ENCODE assay signal across 1 cellular context in the genomic region with DNA sequence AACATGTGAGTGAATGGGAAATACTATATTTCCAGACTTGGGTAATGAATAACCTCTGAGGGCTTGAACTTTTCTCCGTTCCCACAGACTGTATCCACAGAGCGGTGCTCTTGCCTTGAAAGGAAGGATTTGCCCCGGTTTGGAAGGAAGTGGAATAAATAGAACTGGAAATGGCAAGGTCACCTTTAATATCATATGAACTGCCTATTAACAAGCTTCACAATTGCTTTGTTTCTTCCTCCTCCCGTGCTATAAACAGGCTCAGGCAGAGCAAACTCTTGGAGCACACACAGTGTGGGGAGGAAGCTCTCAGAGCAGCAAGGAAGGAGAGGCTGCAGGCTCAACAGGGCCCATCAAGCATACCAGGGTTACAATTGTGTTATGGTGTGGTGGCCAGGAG.
TF ChIP-seq lines count a peak whose summit lies in the region.

No MANE protein-coding gene starts in this region.

TF ChIP-seq in H1, 55 proteins besides CTCF, POLR2A, EP300 and RAD21 (continued from another document):
- TF ChIP-seq, protein P1, sequence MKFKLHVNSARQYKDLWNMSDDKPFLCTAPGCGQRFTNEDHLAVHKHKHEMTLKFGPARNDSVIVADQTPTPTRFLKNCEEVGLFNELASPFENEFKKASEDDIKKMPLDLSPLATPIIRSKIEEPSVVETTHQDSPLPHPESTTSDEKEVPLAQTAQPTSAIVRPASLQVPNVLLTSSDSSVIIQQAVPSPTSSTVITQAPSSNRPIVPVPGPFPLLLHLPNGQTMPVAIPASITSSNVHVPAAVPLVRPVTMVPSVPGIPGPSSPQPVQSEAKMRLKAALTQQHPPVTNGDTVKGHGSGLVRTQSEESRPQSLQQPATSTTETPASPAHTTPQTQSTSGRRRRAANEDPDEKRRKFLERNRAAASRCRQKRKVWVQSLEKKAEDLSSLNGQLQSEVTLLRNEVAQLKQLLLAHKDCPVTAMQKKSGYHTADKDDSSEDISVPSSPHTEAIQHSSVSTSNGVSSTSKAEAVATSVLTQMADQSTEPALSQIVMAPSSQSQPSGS (IDR thresholded peaks at IDR 0.05; ENCODE audit: low read length): no peak
- no peak for TF ChIP-seq KDM4A (IDR thresholded peaks at IDR 0.05; ENCODE audit: low read depth, low read length, severe bottlenecking)
- no peak for TF ChIP-seq TEAD4 (IDR thresholded peaks at IDR 0.05; ENCODE audit: low read depth, low read length)
- no peak for TF ChIP-seq BRCA1 (IDR thresholded peaks at IDR 0.05; ENCODE audit: low read depth, low read length)
- TF ChIP-seq TBP (IDR thresholded peaks at IDR 0.05; ENCODE audit: low read depth, low read length): no peak
- TF ChIP-seq NANOG (IDR thresholded peaks at IDR 0.05; ENCODE audit: insufficient read depth, low read depth, low read length, poor library complexity, severe bottlenecking): no peak
- TF ChIP-seq, protein P2, sequence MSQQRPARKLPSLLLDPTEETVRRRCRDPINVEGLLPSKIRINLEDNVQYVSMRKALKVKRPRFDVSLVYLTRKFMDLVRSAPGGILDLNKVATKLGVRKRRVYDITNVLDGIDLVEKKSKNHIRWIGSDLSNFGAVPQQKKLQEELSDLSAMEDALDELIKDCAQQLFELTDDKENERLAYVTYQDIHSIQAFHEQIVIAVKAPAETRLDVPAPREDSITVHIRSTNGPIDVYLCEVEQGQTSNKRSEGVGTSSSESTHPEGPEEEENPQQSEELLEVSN (IDR thresholded peaks at IDR 0.05): no peak
- TF ChIP-seq POU5F1 (IDR thresholded peaks at IDR 0.05; ENCODE audit: low read depth, low read length): no peak
- no peak for TF ChIP-seq KDM5A (IDR thresholded peaks at IDR 0.05; ENCODE audit: low read length)
- TF ChIP-seq, protein P3, sequence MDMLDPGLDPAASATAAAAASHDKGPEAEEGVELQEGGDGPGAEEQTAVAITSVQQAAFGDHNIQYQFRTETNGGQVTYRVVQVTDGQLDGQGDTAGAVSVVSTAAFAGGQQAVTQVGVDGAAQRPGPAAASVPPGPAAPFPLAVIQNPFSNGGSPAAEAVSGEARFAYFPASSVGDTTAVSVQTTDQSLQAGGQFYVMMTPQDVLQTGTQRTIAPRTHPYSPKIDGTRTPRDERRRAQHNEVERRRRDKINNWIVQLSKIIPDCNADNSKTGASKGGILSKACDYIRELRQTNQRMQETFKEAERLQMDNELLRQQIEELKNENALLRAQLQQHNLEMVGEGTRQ (IDR thresholded peaks at IDR 0.05; ENCODE audit: low read length): no peak
- no peak for TF ChIP-seq SIRT6 (IDR thresholded peaks at IDR 0.05; ENCODE audit: low read length)
- TF ChIP-seq TCF12 (IDR thresholded peaks at IDR 0.05; ENCODE audit: low read depth, low read length): no peak
